ENCODE assay signal across 8 cellular contexts in genomic region chr7:73725703-73726466, GRCh38. TPM values are rescaled to one million over a fixed set of nuclear protein-coding genes. Genes with fewer than 3 reads are reported as not detected.
DNase-seq lines count a peak whose midpoint lies in the region; ATAC-seq and TF ChIP-seq lines count a peak whose summit lies in the region.

No MANE protein-coding gene starts in this region.

- H3K4me1 ChIP-seq in NT2/D1 (ENCODE audit: insufficient read depth, insufficient read length) (peaks cover 5% of the 10 kb centered on the region), endodermal cell (ENCODE audit: control insufficient read depth, insufficient read depth, low read length) (no peaks in the 10 kb centered on the region)

- TF ChIP-seq CTCF in C4-2B (conservative IDR thresholded peaks at IDR 0.05) (peak; percentile 99), HL-60 (IDR thresholded peaks at IDR 0.05; ENCODE audit: insufficient read depth, low read length) (peak; percentile 97), endodermal cell (conservative IDR thresholded peaks at IDR 0.05) (peak; percentile 94)

- H3K4me3 Mint-ChIP-seq in activated CD8-positive, alpha-beta memory T cell treated with anti-CD3 and anti-CD28 coated beads, Interleukin-2, amount 10 ng/mL, durations not matched to agents 7 days and 5 days: no peak overlapping the region
- H3K4me3 Mint-ChIP-seq in endodermal cell: no peak overlapping the region

- H3K4me3 ChIP-seq in HL-60 (replicated peaks; ENCODE audit: insufficient read depth, low read length) (no peak overlapping the region), NT2/D1 (ENCODE audit: insufficient read length, low read depth) (no peak overlapping the region), endodermal cell (ENCODE audit: low read length) (no peak overlapping the region)

- DNase-seq in HL-60 (ENCODE audit: low read depth in 1 of 2, low spot score in 1 of 2) (peak in 1 of 2 experiments; percentile 80), NT2/D1 (ENCODE audit: low read depth, low spot score) (peak; percentile 75), endodermal cell (peak; percentile 99), middle frontal gyrus (ENCODE audit: extremely low spot score, low spot score) (peak; percentile 73)
- DNase-seq in activated CD8-positive, alpha-beta memory T cell treated with anti-CD3 and anti-CD28 coated beads, Interleukin-2, amount 10 ng/mL, durations not matched to agents 7 days and 5 days: peak; percentile 90
- DNase-seq in stimulated activated CD8-positive, alpha-beta memory T cell treated with anti-CD3 and anti-CD28 coated beads, Interleukin-4, amount 100 ng/mL, for 4 hours (ENCODE audit: low read depth in 2 of 2, low spot score in 1 of 2): peak; percentile 76 to 97

- no peaks in the 10 kb centered on the region for H3K36me3 Mint-ChIP-seq in activated CD8-positive, alpha-beta memory T cell treated with anti-CD3 and anti-CD28 coated beads, Interleukin-2, amount 10 ng/mL, durations not matched to agents 7 days and 5 days
- no peaks in the 10 kb centered on the region for H3K36me3 Mint-ChIP-seq in endodermal cell (ENCODE audit: low read depth)

- H3K9ac ChIP-seq in NT2/D1 (ENCODE audit: insufficient read length, low read depth) (no peak overlapping the region), endodermal cell (ENCODE audit: extremely low read depth, low read length, poor library complexity, severe bottlenecking) (no peak overlapping the region)

- H3K4me1 Mint-ChIP-seq in activated CD8-positive, alpha-beta memory T cell treated with anti-CD3 and anti-CD28 coated beads, Interleukin-2, amount 10 ng/mL, durations not matched to agents 7 days and 5 days: peaks cover 2% of the 10 kb centered on the region
- peaks cover 6% of the 10 kb centered on the region for H3K4me1 Mint-ChIP-seq in endodermal cell

- ATAC-seq in GM19397 (IDR thresholded peaks at IDR 0.05; ENCODE audit: unreplicated experiment): peak; percentile 88
- peak; percentile 99 for ATAC-seq in activated CD8-positive, alpha-beta memory T cell treated with anti-CD3 and anti-CD28 coated beads, Interleukin-2, amount 10 ng/mL, durations not matched to agents 7 days and 5 days

- H3K27me3 Mint-ChIP-seq in activated CD8-positive, alpha-beta memory T cell treated with anti-CD3 and anti-CD28 coated beads, Interleukin-2, amount 10 ng/mL, durations not matched to agents 7 days and 5 days: peaks cover 26% of the 10 kb centered on the region
- peaks cover 16% of the 10 kb centered on the region for H3K27me3 Mint-ChIP-seq in endodermal cell (ENCODE audit: insufficient read depth)

- H3K36me3 ChIP-seq in NT2/D1 (ENCODE audit: insufficient read depth, insufficient read length, low read length) (no peaks in the 10 kb centered on the region), endodermal cell (ENCODE audit: control insufficient read depth, insufficient read depth, low read length) (no peaks in the 10 kb centered on the region)

- H3K9me3 ChIP-seq in NT2/D1 (ENCODE audit: insufficient read depth, low read length) (no peaks in the 10 kb centered on the region), endodermal cell (ENCODE audit: control insufficient read depth, low read length) (no peaks in the 10 kb centered on the region)

- H3K27ac Mint-ChIP-seq in activated CD8-positive, alpha-beta memory T cell treated with anti-CD3 and anti-CD28 coated beads, Interleukin-2, amount 10 ng/mL, durations not matched to agents 7 days and 5 days: no peak overlapping the region
- no peak overlapping the region for H3K27ac Mint-ChIP-seq in endodermal cell

- WGBS in endodermal cell (ENCODE audit: insufficient coverage in 1 of 2, insufficient read length in 1 of 2), 2 experiments: 0 to 17% methylated on average over 7 to 8 of the region's 8 CpGs

- H3K27me3 ChIP-seq in HL-60 (ENCODE audit: insufficient read depth, poor library complexity, severe bottlenecking): peaks cover 5% of the 10 kb centered on the region
- H3K27me3 ChIP-seq in NT2/D1 (ENCODE audit: insufficient read depth, insufficient read length): no peaks in the 10 kb centered on the region
- H3K27me3 ChIP-seq in endodermal cell (ENCODE audit: control insufficient read depth, insufficient read depth, low read length, poor library complexity, severe bottlenecking): no peaks in the 10 kb centered on the region

- CTCF ChIA-PET in activated CD8-positive, alpha-beta memory T cell treated with anti-CD3 and anti-CD28 coated beads, Interleukin-2, amount 10 ng/mL, durations not matched to agents 7 days and 5 days (lab: Charles Lee): interaction anchor here (0.6 to 4.9 kb wide), 26 partner anchors 9 to 220 kb away, joined by 3 to 58 read pairs (median 4); partner anchors contain the start of gene ABHD11

- H3K9me3 Mint-ChIP-seq in activated CD8-positive, alpha-beta memory T cell treated with anti-CD3 and anti-CD28 coated beads, Interleukin-2, amount 10 ng/mL, durations not matched to agents 7 days and 5 days (ENCODE audit: low read depth): no peaks in the 10 kb centered on the region
- no peaks in the 10 kb centered on the region for H3K9me3 Mint-ChIP-seq in endodermal cell

- H3K27ac ChIP-seq in C4-2B (no peak overlapping the region), HL-60 (replicated peaks) (no peak overlapping the region), endodermal cell (ENCODE audit: low read depth, low read length) (no peak overlapping the region)

RNA-seq across cellular contexts. Expression of gene STX1A, which starts 6.4 kb away (rescaled TPM):
- 10 to 100 TPM; 13.8 to 15.8 TPM for total RNA-seq in activated CD8-positive, alpha-beta memory T cell treated with anti-CD3 and anti-CD28 coated beads, Interleukin-2, amount 10 ng/mL, durations not matched to agents 7 days and 5 days
- 10 to 100 TPM; 23.0 to 34.4 TPM for total RNA-seq in endodermal cell
- polyA plus RNA-seq in endodermal cell (2013, experiment 1 of 2): 25.5 TPM
- 16.4 TPM for polyA plus RNA-seq in endodermal cell (2013, experiment 2 of 2)

RNA-seq across cellular contexts. Expression of gene ABHD11, which starts 12.7 kb away (rescaled TPM):
- total RNA-seq in activated CD8-positive, alpha-beta memory T cell treated with anti-CD3 and anti-CD28 coated beads, Interleukin-2, amount 10 ng/mL, durations not matched to agents 7 days and 5 days: 10 to 100 TPM; 15.9 to 19.2 TPM
- 100 to 1,000 TPM in 1 of 2 donors, 10 to 100 TPM in 1; 76.9 to 109 TPM for total RNA-seq in endodermal cell
- 10.1 TPM for polyA plus RNA-seq in endodermal cell (2013, experiment 1 of 2)
- 10.6 TPM for polyA plus RNA-seq in endodermal cell (2013, experiment 2 of 2)

RNA-seq across cellular contexts. Expression of gene BUD23, which starts 42.5 kb away (rescaled TPM):
- total RNA-seq in activated CD8-positive, alpha-beta memory T cell treated with anti-CD3 and anti-CD28 coated beads, Interleukin-2, amount 10 ng/mL, durations not matched to agents 7 days and 5 days: 10 to 100 TPM; 60.5 to 72.7 TPM
- total RNA-seq in endodermal cell: 10 to 100 TPM; 62.2 to 67.2 TPM
- 55.9 TPM for polyA plus RNA-seq in endodermal cell (2013, experiment 1 of 2)
- polyA plus RNA-seq in endodermal cell (2013, experiment 2 of 2): 66.2 TPM

RNA-seq across cellular contexts. Expression of gene DNAJC30, which starts 42.6 kb away (rescaled TPM):
- 1 to 10 TPM; 7.0 to 9.0 TPM for total RNA-seq in activated CD8-positive, alpha-beta memory T cell treated with anti-CD3 and anti-CD28 coated beads, Interleukin-2, amount 10 ng/mL, durations not matched to agents 7 days and 5 days
- total RNA-seq in endodermal cell: 10 to 100 TPM in 1 of 2 donors, 1 to 10 TPM in 1; 8.9 to 11.1 TPM
- polyA plus RNA-seq in endodermal cell (2013, experiment 1 of 2): 4.6 TPM
- 4.4 TPM for polyA plus RNA-seq in endodermal cell (2013, experiment 2 of 2)

RNA-seq across cellular contexts. Expression of gene CLDN3, which starts 44.2 kb away (rescaled TPM):
- not detected for total RNA-seq in activated CD8-positive, alpha-beta memory T cell treated with anti-CD3 and anti-CD28 coated beads, Interleukin-2, amount 10 ng/mL, durations not matched to agents 7 days and 5 days
- total RNA-seq in endodermal cell: 10 to 100 TPM; 20.7 to 47.0 TPM
- 4.2 TPM for polyA plus RNA-seq in endodermal cell (2013, experiment 1 of 2)
- polyA plus RNA-seq in endodermal cell (2013, experiment 2 of 2): 3.6 TPM
